Comparison of ENCODE assay signal across 26 cellular contexts in the genomic region with DNA sequence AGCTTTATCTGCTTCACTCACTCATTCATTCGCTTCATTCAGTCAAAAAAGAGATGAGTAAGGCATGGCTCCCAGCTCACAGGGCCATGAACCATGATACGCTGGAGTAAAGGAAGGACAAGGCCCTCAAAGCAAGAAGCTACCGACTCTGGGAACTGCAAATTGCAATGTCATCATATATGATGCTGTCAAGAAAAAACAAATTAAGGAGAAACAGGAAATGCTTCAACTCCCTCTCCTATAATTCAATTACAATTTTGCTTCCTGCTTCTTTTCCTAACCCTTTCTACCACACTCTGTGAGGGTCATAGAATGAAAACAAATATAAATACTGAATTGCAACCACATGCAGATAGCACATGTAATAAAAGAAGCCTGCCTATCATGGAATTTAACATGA.
"Had no signal": no experiment of that assay in that cellular context is flagged by ENCODE, and none has a peak within 500 bp of the region (broad histone marks: within the 10 kb centered on the region; RNA-seq: fewer than 3 reads in every experiment).

No MANE protein-coding gene starts in this region.

- H3K4me1 ChIP-seq: left ventricle myocardium inferior, spleen, tibial artery had no signal

- DNase-seq: activated CD4-positive, alpha-beta T cell treated with anti-CD3 and anti-CD28 coated beads for 4 hours; activated CD4-positive, alpha-beta T cell treated with anti-CD3 and anti-CD28 coated beads, Interleukin-2, amount 50 U/mL, for 4 hours; activated CD4-positive, CD25-positive, alpha-beta regulatory T cell; activated naive CD4-positive, alpha-beta T cell; activated T-cell treated with anti-CD3 and anti-CD28 coated beads for 4 hours; activated T-cell treated with anti-CD3 and anti-CD28 coated beads, Interleukin-2, amount 50 U/mL, for 72 hours; anterior cingulate cortex; dermis blood vessel endothelial cell; effector CD8-positive, alpha-beta T cell; esophagus squamous epithelium; kidney glomerular epithelial cell; left ventricle myocardium inferior; mucosa of descending colon; retina; spleen; stimulated activated naive CD4-positive, alpha-beta T cell; tibial artery had no signal

- H3K4me3 ChIP-seq: esophagus squamous epithelium, left ventricle myocardium inferior, lung, mucosa of descending colon, spleen, suprapubic skin, tibial artery had no signal

- H3K27me3 ChIP-seq: esophagus squamous epithelium, spleen, suprapubic skin, tibial artery had no signal

- H3K27ac ChIP-seq: epithelial cell of prostate, esophagus squamous epithelium, left ventricle myocardium inferior, spleen, suprapubic skin, tibial artery had no signal

- FAIRE-seq: bronchial epithelial cell, colon, endometrium, frontal cortex had no signal

- H3K36me3 ChIP-seq: esophagus squamous epithelium, left ventricle myocardium inferior, spleen, suprapubic skin, tibial artery had no signal

- H3K9me3 ChIP-seq: esophagus squamous epithelium, left ventricle myocardium inferior, mucosa of descending colon, spleen, suprapubic skin, tibial artery had no signal

- ATAC-seq: activated naive CD4-positive, alpha-beta T cell treated with anti-CD3 and anti-CD28 coated beads, Interleukin-2, amount 50 U/mL, for 72 hours; activated T-cell treated with anti-CD3 and anti-CD28 coated beads, Interleukin-2, amount 50 U/mL, for 72 hours; mucosa of descending colon; natural killer cell treated with Interleukin-12 subunit alpha and Interleukin-12 subunit beta and Interleukin-15 and Interleukin-18, amount 100 ng/mL, for 72 hours had no signal
